8 cellular contexts compared by ENCODE assay signal in genomic region chr4:139295317-139296299, GRCh38. TPM values are rescaled to one million over a fixed set of nuclear protein-coding genes. Genes with fewer than 3 reads are reported as not detected.
DNase-seq lines count a peak whose midpoint lies in the region; ATAC-seq and TF ChIP-seq lines count a peak whose summit lies in the region.

No MANE protein-coding gene starts in this region.

- peak; percentile 81 for ATAC-seq in HG02884 (IDR thresholded peaks at IDR 0.05; ENCODE audit: unreplicated experiment)
- ATAC-seq in right cardiac atrium = peak; percentile 98
- peak; percentile 99 for ATAC-seq in aorta (ENCODE audit: low FRiP score)

- in situ Hi-C loops in GM13977 (cut with MboI; ENCODE audit: low pct_unique_long_range_greater_than_20kb, low sequenced_read_pairs, unreplicated experiment) = no loop called here

- TF ChIP-seq CTCF in GM13977 (IDR thresholded peaks at IDR 0.05; ENCODE audit: extremely low read depth, insufficient read depth, missing control alignments) = peak; percentile 98

- H3K27ac ChIP-seq in right cardiac atrium (ENCODE audit: low read length) (peak overlapping the region; percentile 61), rectal smooth muscle tissue (ENCODE audit: low read depth, low read length) (peak overlapping the region; percentile 87), aorta (ENCODE audit: low read depth in 1 of 2, low read length in 2 of 2) (peak overlapping the region in 1 of 2 donors; percentile 25)

- peak overlapping the region; percentile 86 for H3K4me3 ChIP-seq in right cardiac atrium (ENCODE audit: low read length)
- peak overlapping the region; percentile 96 for H3K4me3 ChIP-seq in rectal smooth muscle tissue (ENCODE audit: low read length)
- H3K4me3 ChIP-seq in aorta (ENCODE audit: low read length in 2 of 2) = peak overlapping the region; percentile 42 to 95

- H3K9ac ChIP-seq in rectal smooth muscle tissue (ENCODE audit: low read length) = peak overlapping the region; percentile 92

- H3K27me3 ChIP-seq in right cardiac atrium (ENCODE audit: control insufficient read depth, insufficient read depth) = no peaks in the 10 kb centered on the region
- H3K27me3 ChIP-seq in rectal smooth muscle tissue (ENCODE audit: control insufficient read depth, insufficient read depth, low read length) = no peaks in the 10 kb centered on the region
- H3K27me3 ChIP-seq in aorta (ENCODE audit: control insufficient read depth in 1 of 2, insufficient read depth in 2 of 2, low read length in 1 of 2) = no peaks in the 10 kb centered on the region

- 2% methylated on average over 53 of the region's 53 CpGs for WGBS in right cardiac atrium
- 1 to 2% methylated on average over 53 of the region's 53 CpGs for WGBS in aorta, 2 donors

- H3K4me1 ChIP-seq in right cardiac atrium (ENCODE audit: control insufficient read depth, insufficient read depth, low read length) (peaks cover 2% of the 10 kb centered on the region), rectal smooth muscle tissue (ENCODE audit: control insufficient read depth, insufficient read depth, low read length) (peaks cover 13% of the 10 kb centered on the region), aorta (ENCODE audit: control insufficient read depth in 1 of 2, insufficient read depth in 2 of 2, low read length in 2 of 2) (no peaks in the 10 kb centered on the region)

- DNase-seq in GM13977 (ENCODE audit: low spot score) (peak; percentile 85), NCI-H146 treated with DMSO at 0.1 percent for 48 hours (lab: John Stamatoyannopoulos, UW; ENCODE audit: unreplicated experiment) (peak; percentile 65), T-helper 1 cell (peak; percentile 92 to 99 (median 95)), amygdala (lab: John Stamatoyannopoulos, UW) (peak; percentile 67 to 100 (median 90)), right cardiac atrium (peak; percentile 98 to 100 (median 99)), aorta (peak; percentile 99 to 100)

- H3K36me3 ChIP-seq in rectal smooth muscle tissue (ENCODE audit: control insufficient read depth, insufficient read depth, low read length) (peaks cover 4% of the 10 kb centered on the region), aorta (ENCODE audit: control insufficient read depth in 1 of 2, insufficient read depth in 2 of 2, low read length in 1 of 2) (peaks cover 0 to 4% of the 10 kb centered on the region in 2 donors)

- no peaks in the 10 kb centered on the region for H3K9me3 ChIP-seq in right cardiac atrium (ENCODE audit: control insufficient read depth, low read length)
- H3K9me3 ChIP-seq in aorta (ENCODE audit: control insufficient read depth, low read length) = no peaks in the 10 kb centered on the region

- intact Hi-C loops in right cardiac atrium (cut with DNase I) = loop anchor here in 3 of 4 donors (5.0 to 10.0 kb wide), 4 partner anchors 201 to 261 kb away; no protein-coding TSS in a partner anchor
- intact Hi-C loops in aorta (cut with DNase I) = loop anchor here (1.0 to 5.0 kb wide), 6 partner anchors 53 to 263 kb away; no protein-coding TSS in a partner anchor

RNA-seq across cellular contexts. Expression of gene NAA15, which starts 5.7 kb away (rescaled TPM):
- total RNA-seq in right cardiac atrium (10 to 100 TPM; 30.0 to 45.0 (median 37.8) TPM), aorta (10 to 100 TPM; 42.8 to 45.4 TPM)
- polyA plus RNA-seq in right cardiac atrium (9.2 TPM), aorta (1 to 10 TPM; 4.9 to 8.1 TPM)

RNA-seq across cellular contexts. Expression of gene NDUFC1, which starts 6.7 kb away (rescaled TPM):
- total RNA-seq in right cardiac atrium (100 to 1,000 TPM; 167 to 217 (median 192) TPM), aorta (10 to 100 TPM; 38.8 to 41.9 TPM)
- polyA plus RNA-seq in right cardiac atrium (382 TPM), aorta (100 to 1,000 TPM in 1 of 2 donors, 10 to 100 TPM in 1; 95.7 to 104 TPM)

RNA-seq across cellular contexts. Expression of gene MGARP, which starts 15.6 kb away (rescaled TPM):
- total RNA-seq in right cardiac atrium (1 to 10 TPM; 1.3 to 3.3 (median 1.8) TPM), aorta (1 to 10 TPM; 2.2 to 3.7 TPM)
- polyA plus RNA-seq in right cardiac atrium (7.1 TPM), aorta (10 to 100 TPM in 1 of 2 donors, 1 to 10 TPM in 1; 8.9 to 17.6 TPM)
